ENCODE assay signal across 21 cellular contexts in the genomic region with DNA sequence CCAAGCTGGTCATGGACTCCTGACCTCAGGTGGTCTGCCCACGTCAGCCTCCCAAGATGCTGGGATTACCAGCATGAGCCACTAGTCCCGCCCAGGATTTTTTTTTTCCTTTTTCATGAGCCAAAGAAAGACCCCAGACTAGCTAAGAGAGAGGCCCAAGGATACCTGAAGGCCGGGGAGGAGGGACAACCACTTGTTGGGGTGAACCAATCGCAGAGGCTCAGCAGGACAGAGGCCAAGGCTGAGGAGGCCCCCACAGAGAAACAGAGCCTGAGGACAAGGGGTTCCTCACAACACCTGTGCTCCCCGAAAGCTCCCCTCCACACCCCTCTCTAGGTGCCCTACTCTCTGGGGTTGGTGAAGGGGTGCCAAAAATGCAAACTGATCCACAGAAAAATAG. TPM values are rescaled to one million over a fixed set of nuclear protein-coding genes. Genes with fewer than 3 reads are reported as not detected.
DNase-seq lines count a peak whose midpoint lies in the region; ATAC-seq, FAIRE-seq and TF ChIP-seq lines count a peak whose summit lies in the region.
"Had no signal": no experiment of that assay in that cellular context is flagged by ENCODE, and none has a peak within 500 bp of the region (broad histone marks: within the 10 kb centered on the region; RNA-seq: fewer than 3 reads in every experiment).

No MANE protein-coding gene starts in this region.

- H3K36me3 ChIP-seq in ovary: no peaks in the 10 kb centered on the region

- H3K27ac Mint-ChIP-seq in chondrocyte (ENCODE audit: unreplicated experiment): peak overlapping the region; percentile 97
- no peak overlapping the region for H3K27ac Mint-ChIP-seq in activated CD4-positive, alpha-beta T cell treated with anti-CD3 and anti-CD28 coated beads for 36 hours
- H3K27ac Mint-ChIP-seq: CD8-positive, alpha-beta T cell had no signal

- TF ChIP-seq CTCF in A549 (IDR thresholded peaks at IDR 0.05): no peak
- TF ChIP-seq CTCF in RWPE1 (conservative IDR thresholded peaks at IDR 0.05; ENCODE audit: low read depth): no peak
- no peak for TF ChIP-seq CTCF in chondrocyte (IDR thresholded peaks at IDR 0.05)
- TF ChIP-seq CTCF in ovary (IDR thresholded peaks at IDR 0.05): no peak

- H3K4me3 Mint-ChIP-seq in chondrocyte (ENCODE audit: unreplicated experiment): no peak overlapping the region
- no peak overlapping the region for H3K4me3 Mint-ChIP-seq in activated CD4-positive, alpha-beta T cell treated with anti-CD3 and anti-CD28 coated beads for 36 hours
- H3K4me3 Mint-ChIP-seq: CD8-positive, alpha-beta T cell had no signal

- CTCF ChIA-PET in A549 (lab: Yijun Ruan, JAX): interaction anchor here (0.7 to 2.9 kb wide), 8 partner anchors 9 to 125 kb away, joined by 3 to 23 read pairs (median 4); no protein-coding TSS in a partner anchor
- CTCF ChIA-PET in RWPE1 (lab: Yijun Ruan, JAX): no interaction called here
- CTCF ChIA-PET in activated CD4-positive, alpha-beta T cell treated with anti-CD3 and anti-CD28 coated beads for 36 hours (lab: Charles Lee): no interaction called here

- H3K4me1 ChIP-seq in A549 (peaks cover 42% of the 10 kb centered on the region), ovary (ENCODE audit: insufficient read depth) (peaks cover 25% of the 10 kb centered on the region)

- WGBS in A549 (ENCODE audit: missing lambda C conversion rate): 84% methylated on average over 5 of the region's 5 CpGs
- 93 to 99% (median 98%) methylated on average over 5 of the region's 5 CpGs for WGBS in ovary, 3 donors

- no peak for FAIRE-seq in A549 (lab: Jason Lieb, UNC)
- FAIRE-seq: GM12892, GM18507 had no signal

- POLR2A ChIA-PET in A549 (lab: Yijun Ruan, JAX): interaction anchor here (0.7 to 1.6 kb wide), 4 partner anchors 9 to 13 kb away, joined by 3 to 14 read pairs (median 7); no protein-coding TSS in a partner anchor
- POLR2A ChIA-PET in RWPE1 (lab: Yijun Ruan, JAX; ENCODE audit: low non-redundant PET): no interaction called here
- POLR2A ChIA-PET in activated CD4-positive, alpha-beta T cell treated with anti-CD3 and anti-CD28 coated beads for 36 hours (lab: Charles Lee): no interaction called here

- H3K27me3 ChIP-seq in ovary: no peaks in the 10 kb centered on the region

- H3K9me3 ChIP-seq in A549 (peaks cover 2% of the 10 kb centered on the region), ovary (no peaks in the 10 kb centered on the region)

- DNase-seq in A549 (ENCODE audit: low read depth in 1 of 2, low spot score in 1 of 2) (no peak), RWPE1 (ENCODE audit: low spot score) (no peak), chondrocyte (ENCODE audit: low spot score) (no peak), ovary (no peak), DMS79 treated with DMSO at 0.1 percent for 48 hours (lab: John Stamatoyannopoulos, UW) (no peak), GOT3 (lab: John Stamatoyannopoulos, UW) (no peak)
- no peak for DNase-seq in activated CD4-positive, alpha-beta T cell treated with anti-CD3 and anti-CD28 coated beads for 36 hours
- DNase-seq: CD8-positive, alpha-beta T cell; H7; Kasumi-1; MM.1S; NCI-H1092 treated with DMSO at 0.1 percent for 48 hours; NCI-H1694; NCI-H2081 treated with DMSO at 0.1 percent for 48 hours; NCI-H446 treated with DMSO at 0.1 percent for 48 hours; NK-92 treated with Interleukin-12 subunit alpha and Interleukin-12 subunit beta, amount 100 ng/mL, for 24 hours had no signal

- no peak for TF ChIP-seq POLR2A in A549 (IDR thresholded peaks at IDR 0.05; ENCODE audit: low read length)
- TF ChIP-seq POLR2A in ovary (IDR thresholded peaks at IDR 0.05): no peak

- TF ChIP-seq EP300 in A549 (IDR thresholded peaks at IDR 0.05) (no peak), ovary (IDR thresholded peaks at IDR 0.05) (no peak)

- H3K9me3 Mint-ChIP-seq in chondrocyte (ENCODE audit: low read depth): peaks cover under 1% of the 10 kb centered on the region
- H3K9me3 Mint-ChIP-seq in activated CD4-positive, alpha-beta T cell treated with anti-CD3 and anti-CD28 coated beads for 36 hours (ENCODE audit: low read depth): no peaks in the 10 kb centered on the region

- ATAC-seq in A549: no peak
- ATAC-seq in activated CD4-positive, alpha-beta T cell treated with anti-CD3 and anti-CD28 coated beads for 36 hours: no peak
- no peak for ATAC-seq in GM21390 (IDR thresholded peaks at IDR 0.05; ENCODE audit: unreplicated experiment)
- ATAC-seq: CD8-positive, alpha-beta T cell had no signal

- peak overlapping the region; percentile 58 for H3K4me2 ChIP-seq in A549

- H3K4me1 Mint-ChIP-seq in chondrocyte (ENCODE audit: low read depth): peaks cover 29% of the 10 kb centered on the region
- no peaks in the 10 kb centered on the region for H3K4me1 Mint-ChIP-seq in activated CD4-positive, alpha-beta T cell treated with anti-CD3 and anti-CD28 coated beads for 36 hours

- TF ChIP-seq RAD21 in A549 (conservative IDR thresholded peaks at IDR 0.05 in 1 of 2, IDR thresholded peaks at IDR 0.05 in 1 of 2): no peak

- H3K27me3 Mint-ChIP-seq in chondrocyte (ENCODE audit: low read depth): no peaks in the 10 kb centered on the region
- H3K27me3 Mint-ChIP-seq in activated CD4-positive, alpha-beta T cell treated with anti-CD3 and anti-CD28 coated beads for 36 hours: peaks cover 4% of the 10 kb centered on the region

- intact Hi-C loops in ovary (cut with DNase I): no loop called here
- intact Hi-C loops in activated CD4-positive, alpha-beta T cell treated with anti-CD3 and anti-CD28 coated beads for 36 hours (cut with DNase I, micrococcal nuclease): no loop called here

- H3K27ac ChIP-seq in A549 (peak overlapping the region; percentile 89 to 94), RWPE1 (peak overlapping the region; percentile 78), ovary (peak overlapping the region; percentile 37 to 88)

- H3K4me3 ChIP-seq in A549 (no peak overlapping the region), ovary (no peak overlapping the region)

- peaks cover 1% of the 10 kb centered on the region for H3K36me3 Mint-ChIP-seq in chondrocyte (ENCODE audit: low read depth)
- H3K36me3 Mint-ChIP-seq in activated CD4-positive, alpha-beta T cell treated with anti-CD3 and anti-CD28 coated beads for 36 hours (ENCODE audit: low read depth): no peaks in the 10 kb centered on the region
- H3K36me3 Mint-ChIP-seq: CD8-positive, alpha-beta T cell had no signal

TF ChIP-seq in A549, 52 proteins besides CTCF, POLR2A, EP300 and RAD21:
- TF ChIP-seq HOXB5 (CRISPR knock-in tag; IDR thresholded peaks at IDR 0.05): no peak
TF ChIP-seq in A549: peak in this region for 0.

RNA-seq across cellular contexts. Expression of gene SERPINA3, which starts 1.0 kb away (rescaled TPM):
- polyA plus RNA-seq in A549 (2011; rRNA removed): 9.1 and 16.0 TPM in 2 replicates
- 1.5 and 1.7 TPM in 2 replicates for polyA plus RNA-seq in A549 (2012; cell fraction: cytosol; rRNA removed)
- polyA plus RNA-seq in A549 (2012; cell fraction: nucleus; rRNA removed): 2.2 and 3.2 TPM in 2 replicates
- 1.4 to 5.5 TPM (median 3.1 TPM) in 3 replicates for polyA plus RNA-seq in A549 (2017; fragmentation: RNase III; extraction: RNeasy Plus Mini Kit Qiagen cat#74134 plus additional on column Dnase treatment)
- 7.8 and 9.9 TPM in 2 replicates for polyA minus RNA-seq in A549 (2011; rRNA and poly(A)+ RNA removed)
- total RNA-seq in chondrocyte: 3.6 to 4.6 TPM (median 3.9 TPM) in 3 replicates
- total RNA-seq in ovary: 100 to 1,000 TPM in 5 of 7 donors, 10 to 100 TPM in 2; 49.6 to 291 (median 259) TPM
- 100 to 1,000 TPM in 1 of 2 donors, 10 to 100 TPM in 1; 97.4 to 212 TPM for polyA plus RNA-seq in ovary
- not detected for total RNA-seq in activated CD4-positive, alpha-beta T cell treated with anti-CD3 and anti-CD28 coated beads for 36 hours
- total RNA-seq: A172; CD8-positive, alpha-beta T cell; H7 had no signal

RNA-seq across cellular contexts. Expression of gene SERPINA5, which starts 30.0 kb away (rescaled TPM):
- polyA plus RNA-seq in A549 (2011; rRNA removed): 0.78 and 1.2 TPM in 2 replicates
- 0.05 and 0.06 TPM in 2 replicates for polyA plus RNA-seq in A549 (2012; cell fraction: cytosol; rRNA removed)
- 0.04 TPM in 1 of 2 replicates, not detected in the other for polyA plus RNA-seq in A549 (2012; cell fraction: nucleus; rRNA removed)
- polyA plus RNA-seq in A549 (2017; fragmentation: RNase III; extraction: RNeasy Plus Mini Kit Qiagen cat#74134 plus additional on column Dnase treatment): 0.51 to 0.95 TPM (median 0.74 TPM) in 3 replicates
- 0.68 and 1.9 TPM in 2 replicates for polyA minus RNA-seq in A549 (2011; rRNA and poly(A)+ RNA removed)
- 0.50 to 0.54 TPM in 2 of 3 replicates, not detected in the other for total RNA-seq in chondrocyte
- total RNA-seq in ovary: 10 to 100 TPM in 6 of 7 donors, 1 to 10 TPM in 1; 8.3 to 66.2 (median 23.8) TPM
- 10 to 100 TPM; 21.5 to 27.9 TPM for polyA plus RNA-seq in ovary
- not detected for total RNA-seq in activated CD4-positive, alpha-beta T cell treated with anti-CD3 and anti-CD28 coated beads for 36 hours
- total RNA-seq: A172; CD8-positive, alpha-beta T cell had no signal

RNA-seq across cellular contexts. Expression of gene SERPINA4, which starts 49.9 kb away (rescaled TPM):
- polyA plus RNA-seq in A549 (2011; rRNA removed) (0.08 TPM in 1 of 2 replicates, not detected in the other), A549 (2017; fragmentation: RNase III; extraction: RNeasy Plus Mini Kit Qiagen cat#74134 plus additional on column Dnase treatment) (not detected in 3 replicates), ovary (not detected)
- not detected in 2 replicates for polyA plus RNA-seq in A549 (2012; cell fraction: cytosol; rRNA removed)
- polyA plus RNA-seq in A549 (2012; cell fraction: nucleus; rRNA removed): not detected in 2 replicates
- 0.17 TPM in 1 of 2 replicates, not detected in the other for polyA minus RNA-seq in A549 (2011; rRNA and poly(A)+ RNA removed)
- total RNA-seq in chondrocyte (not detected in 3 replicates), ovary (under 1 TPM in 4 of 7 donors, not detected in 3; 0.11 to 0.22 (median 0.15) TPM)
- not detected for total RNA-seq in activated CD4-positive, alpha-beta T cell treated with anti-CD3 and anti-CD28 coated beads for 36 hours
- total RNA-seq: A172; CD8-positive, alpha-beta T cell; H7 had no signal
- polyA plus RNA-seq: BJ had no signal
